Comparison of ENCODE assay signal across 18 cellular contexts in genomic region chr2:46197672-46198071, GRCh38.
A peak's percentile ranks its signal among the peaks of the same experiment; 100 is the strongest.
DNase-seq lines count a peak whose midpoint lies in the region; ATAC-seq and TF ChIP-seq lines count a peak whose summit lies in the region.
"Had no signal": no experiment of that assay in that cellular context is flagged by ENCODE, and none has a peak within 500 bp of the region (broad histone marks: within the 10 kb centered on the region; RNA-seq: fewer than 3 reads in every experiment).

No MANE protein-coding gene starts in this region.

- peak; percentile 51 for DNase-seq in activated CD4-positive, alpha-beta T cell treated with anti-CD3 and anti-CD28 coated beads, Interleukin-2, amount 10 ng/mL, durations not matched to agents 24 days and 14 days
- no peak for DNase-seq in activated CD4-positive, alpha-beta T cell treated with anti-CD3 and anti-CD28 coated beads for 4 hours
- DNase-seq in DND-41 (no peak), mesenchymal stem cell (no peak), DMS 273 (lab: John Stamatoyannopoulos, UW; ENCODE audit: unreplicated experiment) (no peak), KBM-7 (no peak)
- DNase-seq in stimulated activated naive CD4-positive, alpha-beta T cell treated with Interleukin-2 at 50 U/mL for 16 hours (lab: John Stamatoyannopoulos, UW) = no peak
- DNase-seq: C1 segment of cervical spinal cord; COR-L47; NCI-H1048; NCI-H1694; NCI-H2107; NCI-H345; NCI-H526 treated with DMSO at 0.1 percent for 48 hours; NK-92 treated with Interleukin-12 subunit alpha and Interleukin-12 subunit beta, amount 100 ng/mL, for 24 hours had no signal

- peaks cover 34% of the 10 kb centered on the region for H3K4me1 Mint-ChIP-seq in activated CD4-positive, alpha-beta T cell treated with anti-CD3 and anti-CD28 coated beads, Interleukin-2, amount 10 ng/mL, durations not matched to agents 24 days and 14 days
- no peaks in the 10 kb centered on the region for H3K4me1 Mint-ChIP-seq in activated T-helper 17 cell treated with anti-CD3 and anti-CD28 coated beads, Interleukin-2, amount 50 U/mL, for 72 hours

- no peak for ATAC-seq in DND-41 (ENCODE audit: insufficient read depth, low read depth)
- no peak for ATAC-seq in activated T-helper 17 cell treated with anti-CD3 and anti-CD28 coated beads, Interleukin-2, amount 50 U/mL, for 72 hours (replicated peaks)

- WGBS in mesenchymal stem cell = 97% methylated on average over 4 of the region's 4 CpGs

- H3K4ac ChIP-seq in mesenchymal stem cell (ENCODE audit: low read depth in 1 of 2, low read length in 2 of 2) = peak overlapping the region; percentile 44 to 59

- H2BK120ac ChIP-seq in mesenchymal stem cell (ENCODE audit: low read depth, low read length) = no peak overlapping the region

- intact Hi-C loops in activated CD4-positive, alpha-beta T cell treated with anti-CD3 and anti-CD28 coated beads, Interleukin-2, amount 10 ng/mL, durations not matched to agents 24 days and 14 days (cut with micrococcal nuclease) = no loop called here

- no peak overlapping the region for H3K4me3 Mint-ChIP-seq in activated CD4-positive, alpha-beta T cell treated with anti-CD3 and anti-CD28 coated beads, Interleukin-2, amount 10 ng/mL, durations not matched to agents 24 days and 14 days
- no peak overlapping the region for H3K4me3 Mint-ChIP-seq in activated T-helper 17 cell treated with anti-CD3 and anti-CD28 coated beads, Interleukin-2, amount 50 U/mL, for 72 hours
- H3K4me3 Mint-ChIP-seq: IgD-negative memory B cell had no signal

- H3K27ac ChIP-seq in DND-41 (ENCODE audit: low read length) = 0 out of 2 replicates have a peak overlapping the region, but pooled peaks have one; percentile 23
- H3K27ac ChIP-seq in mesenchymal stem cell (ENCODE audit: low read length, poor library complexity, severe bottlenecking) = no peak overlapping the region
- H3K27ac ChIP-seq: GM23248 had no signal

- H2BK12ac ChIP-seq in mesenchymal stem cell (ENCODE audit: low read length in 2 of 2) = peak overlapping the region; percentile 31 to 48

- H3K4me1 ChIP-seq in DND-41 (ENCODE audit: insufficient read depth, low read length) (peaks cover 27% of the 10 kb centered on the region), mesenchymal stem cell (ENCODE audit: control insufficient read depth, insufficient read depth, low read depth, low read length) (peaks cover 6% of the 10 kb centered on the region)

- peaks cover 5% of the 10 kb centered on the region for H3K9me3 Mint-ChIP-seq in activated CD4-positive, alpha-beta T cell treated with anti-CD3 and anti-CD28 coated beads, Interleukin-2, amount 10 ng/mL, durations not matched to agents 24 days and 14 days
- H3K9me3 Mint-ChIP-seq in activated T-helper 17 cell treated with anti-CD3 and anti-CD28 coated beads, Interleukin-2, amount 50 U/mL, for 72 hours = no peaks in the 10 kb centered on the region

- H3K79me1 ChIP-seq in mesenchymal stem cell (replicated peaks; ENCODE audit: low read length, poor library complexity, severe bottlenecking) = no peaks in the 10 kb centered on the region

- peaks cover 2% of the 10 kb centered on the region for H3K36me3 Mint-ChIP-seq in activated CD4-positive, alpha-beta T cell treated with anti-CD3 and anti-CD28 coated beads, Interleukin-2, amount 10 ng/mL, durations not matched to agents 24 days and 14 days (ENCODE audit: low read depth)
- no peaks in the 10 kb centered on the region for H3K36me3 Mint-ChIP-seq in activated T-helper 17 cell treated with anti-CD3 and anti-CD28 coated beads, Interleukin-2, amount 50 U/mL, for 72 hours (ENCODE audit: low read depth)

- H2AK5ac ChIP-seq in mesenchymal stem cell (ENCODE audit: low read length, severe bottlenecking) = no peak overlapping the region

- peak overlapping the region in 1 of 2 experiments; percentile 58 for H3K18ac ChIP-seq in mesenchymal stem cell (ENCODE audit: low read depth in 1 of 2, low read length in 2 of 2)

- H2AFZ ChIP-seq in DND-41 (ENCODE audit: low read depth, low read length) (no peak overlapping the region), mesenchymal stem cell (ENCODE audit: low read depth, low read length) (no peak overlapping the region)
- H2AFZ ChIP-seq: GM23248 had no signal

- no peaks in the 10 kb centered on the region for H4K20me1 ChIP-seq in DND-41 (ENCODE audit: insufficient read depth, low read length)

- H3K27ac Mint-ChIP-seq in activated CD4-positive, alpha-beta T cell treated with anti-CD3 and anti-CD28 coated beads, Interleukin-2, amount 10 ng/mL, durations not matched to agents 24 days and 14 days = no peak overlapping the region
- H3K27ac Mint-ChIP-seq in activated T-helper 17 cell treated with anti-CD3 and anti-CD28 coated beads, Interleukin-2, amount 50 U/mL, for 72 hours = peak overlapping the region; percentile 49
- H3K27ac Mint-ChIP-seq: IgD-negative memory B cell had no signal

- H2BK5ac ChIP-seq in mesenchymal stem cell (ENCODE audit: low read depth, low read length, poor library complexity, severe bottlenecking) = no peak overlapping the region

- no peak overlapping the region for H4K91ac ChIP-seq in mesenchymal stem cell (ENCODE audit: low read length)

- no peak overlapping the region for H2BK15ac ChIP-seq in mesenchymal stem cell (ENCODE audit: low read depth, poor library complexity, severe bottlenecking)

- H3K4me3 ChIP-seq in DND-41 (ENCODE audit: low read depth in 1 of 2, low read length in 2 of 2) (no peak overlapping the region), mesenchymal stem cell (ENCODE audit: insufficient read depth in 1 of 2, low read depth in 1 of 2, low read length in 2 of 2) (no peak overlapping the region)
- H3K4me3 ChIP-seq: GM23248 had no signal

- H3K27me3 ChIP-seq in DND-41 (ENCODE audit: insufficient read depth, low read length, poor library complexity) (no peaks in the 10 kb centered on the region), mesenchymal stem cell (ENCODE audit: control insufficient read depth in 1 of 2, insufficient read depth in 1 of 2, low read length in 2 of 2) (no peaks in the 10 kb centered on the region)

- H3K36me3 ChIP-seq in DND-41 (ENCODE audit: insufficient read depth, low read length) (no peaks in the 10 kb centered on the region), mesenchymal stem cell (ENCODE audit: control insufficient read depth in 1 of 2, insufficient read depth in 2 of 2, low read depth in 1 of 2, low read length in 2 of 2) (no peaks in the 10 kb centered on the region)

- no peaks in the 10 kb centered on the region for H3K9me3 ChIP-seq in DND-41 (ENCODE audit: insufficient read depth, low read length, severe bottlenecking)
- H3K9me3 ChIP-seq in mesenchymal stem cell (ENCODE audit: control insufficient read depth, low read length) = no peaks in the 10 kb centered on the region

- no peak overlapping the region for H3K23ac ChIP-seq in mesenchymal stem cell (ENCODE audit: low read length in 2 of 2)

- TF ChIP-seq CTCF in DND-41 (IDR thresholded peaks at IDR 0.05; ENCODE audit: borderline replicate concordance, extremely low read depth, low read length, poor library complexity, severe bottlenecking) = no peak

- H3K4me2 ChIP-seq in DND-41 (ENCODE audit: insufficient read depth, low read length) (no peak overlapping the region), mesenchymal stem cell (ENCODE audit: low read length, poor library complexity, severe bottlenecking) (no peak overlapping the region)

- peak overlapping the region; percentile 83 for H4K8ac ChIP-seq in mesenchymal stem cell (ENCODE audit: low read length)

- no peaks in the 10 kb centered on the region for H3K79me2 ChIP-seq in DND-41 (ENCODE audit: insufficient read depth, low read length)

- H3K14ac ChIP-seq in mesenchymal stem cell (ENCODE audit: low read length in 2 of 2) = peak overlapping the region in 1 of 2 experiments; percentile 51

- no peak overlapping the region for H3K9ac ChIP-seq in DND-41 (ENCODE audit: low read depth, low read length)
- no peak overlapping the region for H3K9ac ChIP-seq in mesenchymal stem cell (ENCODE audit: low read length)
- H3K9ac ChIP-seq: GM23248 had no signal

- no peaks in the 10 kb centered on the region for H3K27me3 Mint-ChIP-seq in activated CD4-positive, alpha-beta T cell treated with anti-CD3 and anti-CD28 coated beads, Interleukin-2, amount 10 ng/mL, durations not matched to agents 24 days and 14 days
- no peaks in the 10 kb centered on the region for H3K27me3 Mint-ChIP-seq in activated T-helper 17 cell treated with anti-CD3 and anti-CD28 coated beads, Interleukin-2, amount 50 U/mL, for 72 hours
- H3K27me3 Mint-ChIP-seq: IgD-negative memory B cell had no signal

- in situ Hi-C loops in KBM-7 (cut with MboI; ENCODE audit: low pct_unique_long_range_greater_than_20kb, low sequenced_read_pairs) = no loop called here
